10 cellular contexts compared by ENCODE assay signal in the genomic region with DNA sequence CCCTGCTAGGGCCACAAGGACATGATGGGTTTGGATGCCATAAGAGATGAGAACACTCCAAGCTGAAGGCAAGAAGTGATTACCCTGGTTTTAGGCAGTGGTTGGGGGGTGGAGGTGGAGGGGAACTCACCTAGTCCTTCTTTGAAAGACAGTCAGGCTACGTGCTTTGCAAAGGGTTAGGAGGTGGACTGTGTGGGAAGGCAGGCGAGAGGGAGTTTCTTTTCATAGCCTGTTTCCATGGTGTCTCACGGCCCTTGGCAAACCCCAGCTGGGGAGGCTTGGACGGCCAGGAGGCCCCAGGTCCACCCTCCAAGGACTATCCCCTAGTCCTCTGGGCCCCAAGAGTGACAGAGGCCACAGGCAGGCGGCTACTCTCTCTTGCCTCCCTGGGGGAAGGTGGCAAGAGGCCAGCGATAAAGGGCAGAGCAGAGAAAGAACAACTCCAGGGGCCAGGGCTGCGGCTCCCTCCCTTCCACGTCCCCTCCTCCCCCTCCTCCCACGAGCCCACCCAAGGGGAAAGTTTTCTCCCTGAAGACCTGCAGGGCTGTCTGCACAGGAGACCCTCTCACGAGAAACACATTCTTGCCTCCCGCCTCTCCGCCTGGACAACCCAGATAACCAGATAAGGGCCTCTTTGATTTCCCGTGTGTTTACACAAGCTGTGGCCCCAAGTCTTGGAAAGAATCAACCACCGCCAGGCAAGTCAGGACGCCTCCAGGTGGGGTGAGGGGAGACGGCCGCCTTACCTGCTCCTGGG.
DNase-seq lines count a peak whose midpoint lies in the region; ATAC-seq and TF ChIP-seq lines count a peak whose summit lies in the region.
"Had no signal": no experiment of that assay in that cellular context is flagged by ENCODE, and none has a peak within 500 bp of the region (broad histone marks: within the 10 kb centered on the region; RNA-seq: fewer than 3 reads in every experiment).

No MANE protein-coding gene starts in this region.

- H3K9me3 Mint-ChIP-seq in activated naive CD4-positive, alpha-beta T cell treated with anti-CD3 and anti-CD28 coated beads for 36 hours: no peaks in the 10 kb centered on the region
- no peaks in the 10 kb centered on the region for H3K9me3 Mint-ChIP-seq in activated T-helper 17 cell treated with anti-CD3 and anti-CD28 coated beads, Interleukin-2, amount 50 U/mL, for 72 hours

- no peak for TF ChIP-seq POLR2A in upper lobe of left lung (IDR thresholded peaks at IDR 0.05)

- TF ChIP-seq EP300 in upper lobe of left lung (IDR thresholded peaks at IDR 0.05): no peak

- peak; percentile 61 for ATAC-seq in activated T-helper 17 cell treated with anti-CD3 and anti-CD28 coated beads, Interleukin-2, amount 50 U/mL, for 72 hours (replicated peaks)
- ATAC-seq in lower lobe of right lung (peak; percentile 50 to 53), upper lobe of left lung (ENCODE audit: low FRiP score in 2 of 2) (no peak)

- H3K9me3 ChIP-seq in lower lobe of right lung (no peaks in the 10 kb centered on the region), upper lobe of left lung (no peaks in the 10 kb centered on the region), BE2C (no peaks in the 10 kb centered on the region)

- H3K4me1 Mint-ChIP-seq in activated naive CD4-positive, alpha-beta T cell treated with anti-CD3 and anti-CD28 coated beads for 36 hours (ENCODE audit: low read depth): peaks cover 91% of the 10 kb centered on the region
- peaks cover 47% of the 10 kb centered on the region for H3K4me1 Mint-ChIP-seq in activated T-helper 17 cell treated with anti-CD3 and anti-CD28 coated beads, Interleukin-2, amount 50 U/mL, for 72 hours

- no peaks in the 10 kb centered on the region for H3K27me3 ChIP-seq in lower lobe of right lung (ENCODE audit: low read depth)
- H3K27me3 ChIP-seq in upper lobe of left lung: no peaks in the 10 kb centered on the region
- H3K27me3 ChIP-seq in BE2C: no peaks in the 10 kb centered on the region

- peak; percentile 61 for DNase-seq in activated naive CD4-positive, alpha-beta T cell treated with anti-CD3 and anti-CD28 coated beads for 36 hours
- DNase-seq in activated naive CD4-positive, alpha-beta T cell treated with Interleukin-2 at 50 U/mL for 16 hours: no peak
- DNase-seq in lower lobe of right lung (no peak), upper lobe of left lung (no peak), SKM-1 (lab: John Stamatoyannopoulos, UW; ENCODE audit: unreplicated experiment) (no peak), BE2C (no peak), AG20443 (ENCODE audit: low spot score) (no peak)
- DNase-seq: AML-193, cortex of kidney had no signal

- H3K4me3 Mint-ChIP-seq in activated naive CD4-positive, alpha-beta T cell treated with anti-CD3 and anti-CD28 coated beads for 36 hours: peak overlapping the region; percentile 71
- H3K4me3 Mint-ChIP-seq in activated T-helper 17 cell treated with anti-CD3 and anti-CD28 coated beads, Interleukin-2, amount 50 U/mL, for 72 hours: peak overlapping the region; percentile 74

- intact Hi-C loops in activated naive CD4-positive, alpha-beta T cell treated with anti-CD3 and anti-CD28 coated beads for 36 hours (cut with micrococcal nuclease): loop anchor here (2.0 to 5.0 kb wide), 2 partner anchors 24 to 252 kb away; partner anchors contain the start of gene DNMT3B
- intact Hi-C loops in lower lobe of right lung (cut with DNase I): no loop called here

- CTCF ChIA-PET in activated naive CD4-positive, alpha-beta T cell treated with anti-CD3 and anti-CD28 coated beads for 36 hours (lab: Charles Lee): interaction anchor here (0.6 to 4.0 kb wide), 6 partner anchors 9 to 194 kb away, joined by 4 to 27 read pairs (median 4); no protein-coding TSS in a partner anchor

- H3K36me3 Mint-ChIP-seq in activated naive CD4-positive, alpha-beta T cell treated with anti-CD3 and anti-CD28 coated beads for 36 hours (ENCODE audit: low read depth): peaks cover 5% of the 10 kb centered on the region
- peaks cover 53% of the 10 kb centered on the region for H3K36me3 Mint-ChIP-seq in activated T-helper 17 cell treated with anti-CD3 and anti-CD28 coated beads, Interleukin-2, amount 50 U/mL, for 72 hours (ENCODE audit: low read depth)

- H3K36me3 ChIP-seq in lower lobe of right lung (no peaks in the 10 kb centered on the region), upper lobe of left lung (no peaks in the 10 kb centered on the region), BE2C (no peaks in the 10 kb centered on the region)

- H3K27ac ChIP-seq in lower lobe of right lung (peak overlapping the region; percentile 49), upper lobe of left lung (peak overlapping the region; percentile 49 to 62 (median 52))

- H3K4me3 ChIP-seq in lower lobe of right lung: no peak overlapping the region
- no peak overlapping the region for H3K4me3 ChIP-seq in upper lobe of left lung
- H3K4me3 ChIP-seq in BE2C (ENCODE audit: low read depth, low read length): no peak overlapping the region

- H3K4me1 ChIP-seq in lower lobe of right lung (peaks cover 21% of the 10 kb centered on the region), upper lobe of left lung (peaks cover 15 to 43% (median 29%) of the 10 kb centered on the region in 4 donors), BE2C (peaks cover 30% of the 10 kb centered on the region)

- peak overlapping the region; percentile 90 for H3K27ac Mint-ChIP-seq in activated naive CD4-positive, alpha-beta T cell treated with anti-CD3 and anti-CD28 coated beads for 36 hours
- peak overlapping the region; percentile 85 for H3K27ac Mint-ChIP-seq in activated T-helper 17 cell treated with anti-CD3 and anti-CD28 coated beads, Interleukin-2, amount 50 U/mL, for 72 hours

- 25 to 38% methylated on average over 17 of the region's 17 CpGs for WGBS in upper lobe of left lung, 2 donors

- TF ChIP-seq CTCF in lower lobe of right lung (IDR thresholded peaks at IDR 0.05) (no peak), upper lobe of left lung (IDR thresholded peaks at IDR 0.05) (no peak), BE2C (IDR thresholded peaks at IDR 0.05; ENCODE audit: low read depth, low read length) (no peak)

- H3K27me3 Mint-ChIP-seq in activated naive CD4-positive, alpha-beta T cell treated with anti-CD3 and anti-CD28 coated beads for 36 hours (ENCODE audit: low read depth): no peaks in the 10 kb centered on the region
- no peaks in the 10 kb centered on the region for H3K27me3 Mint-ChIP-seq in activated T-helper 17 cell treated with anti-CD3 and anti-CD28 coated beads, Interleukin-2, amount 50 U/mL, for 72 hours

Comparison
In these comparisons a context has a peak if more than half of its experiments do, and no peak if none do; other contexts are left out.
1. ATAC-seq: peak in activated T-helper 17 cell treated with anti-CD3 and anti-CD28 coated beads, Interleukin-2, amount 50 U/mL, for 72 hours (single experiment) and lower lobe of right lung (2 of 2); none in upper lobe of left lung (0 of 2).